In genomic region chr6:105136433-105137350, GRCh38 we compare ENCODE assay signal across 8 cellular contexts. TPM values are rescaled to one million over a fixed set of nuclear protein-coding genes. Genes with fewer than 3 reads are reported as not detected.
DNase-seq lines count a peak whose midpoint lies in the region; ATAC-seq and TF ChIP-seq lines count a peak whose summit lies in the region.

No MANE protein-coding gene starts in this region.

- peak overlapping the region; percentile 76 for H3K9ac ChIP-seq in IMR-90 (ENCODE audit: low read depth, low read length)
- H3K9ac ChIP-seq in endodermal cell (ENCODE audit: extremely low read depth, low read length, poor library complexity, severe bottlenecking), result no peak overlapping the region
- peak overlapping the region; percentile 66 to 81 for H3K9ac ChIP-seq in stomach smooth muscle (ENCODE audit: low read length in 2 of 2)

- peak overlapping the region; percentile 37 for H2BK5ac ChIP-seq in IMR-90 (ENCODE audit: low read depth, low read length, poor library complexity, severe bottlenecking)

- peak overlapping the region; percentile 79 for H2AK9ac ChIP-seq in IMR-90 (replicated peaks; ENCODE audit: low read depth, low read length, poor library complexity)

- peak overlapping the region; percentile 97 for H2AFZ ChIP-seq in IMR-90 (replicated peaks; ENCODE audit: low read length, poor library complexity)

- H3K36me3 ChIP-seq in IMR-90 (ENCODE audit: control insufficient read depth, insufficient read depth, low read length) (no peaks in the 10 kb centered on the region; the same call in 1 of the 2 replicates), WERI-Rb-1 (peaks cover 5% of the 10 kb centered on the region; the same call in 1 of the 2 replicates), endodermal cell (ENCODE audit: control insufficient read depth, insufficient read depth, low read length) (no peaks in the 10 kb centered on the region), stomach smooth muscle (ENCODE audit: control insufficient read depth in 2 of 2, insufficient read depth in 2 of 2, low read length in 2 of 2) (no peaks in the 10 kb centered on the region)

- peak overlapping the region; percentile 73 for H2BK120ac ChIP-seq in IMR-90 (ENCODE audit: low read depth, low read length)

- H2BK15ac ChIP-seq in IMR-90 (ENCODE audit: low read depth, low read length), result no peak overlapping the region

- H2AK5ac ChIP-seq in IMR-90 (ENCODE audit: low read depth, low read length), result no peak overlapping the region

- POLR2A ChIA-PET in IMR-90 (lab: Charles Lee; ENCODE audit: unreplicated experiment), result no interaction called here

- H3K79me1 ChIP-seq in IMR-90 (ENCODE audit: low read depth in 1 of 2, low read length in 2 of 2), result peaks cover 4 to 16% of the 10 kb centered on the region in 2 experiments; a peak in 2 of 4 replicates

- H3K27ac ChIP-seq in IMR-90 (ENCODE audit: insufficient read depth, low read length) (peak overlapping the region; percentile 42), WERI-Rb-1 (peak overlapping the region; percentile 11; the same call in 1 of the 2 replicates), endodermal cell (ENCODE audit: low read depth, low read length) (no peak overlapping the region), stomach smooth muscle (ENCODE audit: low read length) (peak overlapping the region; percentile 58)

- no peak overlapping the region for H3K18ac ChIP-seq in IMR-90 (ENCODE audit: low read depth, low read length)

- peak overlapping the region; percentile 86 for H3K4me3 ChIP-seq in IMR-90 (ENCODE audit: insufficient read depth, low read depth, low read length)
- peak overlapping the region; percentile 89 for H3K4me3 ChIP-seq in WERI-Rb-1 (ENCODE audit: low read depth, low read length)
- H3K4me3 ChIP-seq in endodermal cell (ENCODE audit: low read length), result peak overlapping the region; percentile 85
- H3K4me3 ChIP-seq in stomach smooth muscle (ENCODE audit: low read length in 2 of 2), result peak overlapping the region; percentile 75 to 81

- dilution Hi-C loops in IMR-90 (cut with HindIII; ENCODE audit: low sequenced_read_pairs, unreplicated experiment), result no loop called here

- H3K4me2 ChIP-seq in IMR-90 (ENCODE audit: low read depth, low read length), result peak overlapping the region; percentile 81

- DNase-seq in GM04503 (ENCODE audit: low read depth), result peak; percentile 11
- peak; percentile 59 for DNase-seq in IMR-90
- peak; percentile 55 for DNase-seq in WERI-Rb-1
- peak; percentile 86 for DNase-seq in endodermal cell
- peak; percentile 76 for DNase-seq in medulla oblongata (ENCODE audit: extremely low spot score)
- no peak for DNase-seq in activated effector memory CD4-positive, alpha-beta T cell treated with anti-CD3 and anti-CD28 coated beads, Interleukin-2, amount 50 U/mL, for 16 hours

- CTCF ChIA-PET in IMR-90 (lab: Yijun Ruan, JAX), result interaction anchor here (1.0 to 1.4 kb wide), 5 partner anchors 9 to 265 kb away, joined by 3 to 4 read pairs (median 3); no protein-coding TSS in a partner anchor

- peaks cover 50% of the 10 kb centered on the region for H3K27me3 Mint-ChIP-seq in endodermal cell (ENCODE audit: insufficient read depth)

- intact Hi-C loops in IMR-90 (cut with micrococcal nuclease), result loop anchor here (1.0 to 2.0 kb wide), 3 partner anchors 33 to 266 kb away; partner anchors contain the start of gene PREP

- H3K9me3 ChIP-seq in IMR-90 (ENCODE audit: control insufficient read depth, insufficient read depth, low read length) (no peaks in the 10 kb centered on the region), WERI-Rb-1 (ENCODE audit: severe bottlenecking) (no peaks in the 10 kb centered on the region), endodermal cell (ENCODE audit: control insufficient read depth, low read length) (no peaks in the 10 kb centered on the region), stomach smooth muscle (ENCODE audit: control insufficient read depth in 2 of 2, low read length in 2 of 2) (no peaks in the 10 kb centered on the region)

- WGBS in IMR-90 (ENCODE audit: extremely low coverage in 2 of 2, insufficient read length in 1 of 2), 2 experiments, result 0% methylated on average over 53 of the region's 122 CpGs; no CpG with 5 or more reads in 1 of the 2 experiments
- 0 to 1% methylated on average over 38 to 122 of the region's 122 CpGs for WGBS in endodermal cell (ENCODE audit: insufficient coverage in 1 of 2, insufficient read length in 1 of 2), 2 experiments

- H2BK20ac ChIP-seq in IMR-90 (ENCODE audit: low read depth, low read length), result no peak overlapping the region

- H3K23ac ChIP-seq in IMR-90 (ENCODE audit: low read depth, low read length), result peak overlapping the region; percentile 97

- H4K8ac ChIP-seq in IMR-90 (ENCODE audit: low read depth in 2 of 2, low read length in 2 of 2), result peak overlapping the region; percentile 63 to 71; a peak in 3 of 4 replicates

- H3K4me3 Mint-ChIP-seq in endodermal cell, result peak overlapping the region; percentile 65

- H3K4me1 ChIP-seq in IMR-90 (ENCODE audit: control insufficient read depth, insufficient read depth, low read length), result no peaks in the 10 kb centered on the region
- H3K4me1 ChIP-seq in endodermal cell (ENCODE audit: control insufficient read depth, insufficient read depth, low read length), result no peaks in the 10 kb centered on the region
- H3K4me1 ChIP-seq in stomach smooth muscle (ENCODE audit: control insufficient read depth, insufficient read depth, low read length), result peaks cover 7% of the 10 kb centered on the region

- no TSS peak for BruUV-seq in IMR-90 (replicated peaks; lab: Mats Ljungman, UMichigan)

- ATAC-seq in GM21526 (IDR thresholded peaks at IDR 0.05; ENCODE audit: low FRiP score, unreplicated experiment) (peak; percentile 68), IMR-90 (ENCODE audit: low read depth) (peak; percentile 80)

- H3K14ac ChIP-seq in IMR-90 (replicated peaks; ENCODE audit: low read depth, low read length), result peak overlapping the region; percentile 94

- H4K5ac ChIP-seq in IMR-90 (ENCODE audit: low read depth, low read length), result no peak overlapping the region

- peaks cover 2% of the 10 kb centered on the region for H3K4me1 Mint-ChIP-seq in endodermal cell

- in situ Hi-C loops in IMR-90 (cut with MboI; ENCODE audit: low sequenced_read_pairs), result no loop called here

- no peaks in the 10 kb centered on the region for H3K9me3 Mint-ChIP-seq in endodermal cell

- H3K27ac Mint-ChIP-seq in endodermal cell, result no peak overlapping the region

- peaks cover 3% of the 10 kb centered on the region; the same call in 1 of the 2 replicates for H3K9me1 ChIP-seq in IMR-90 (ENCODE audit: insufficient read depth, low read length)

- peak overlapping the region; percentile 76 for H3K4ac ChIP-seq in IMR-90 (ENCODE audit: low read depth, low read length)

- H4K91ac ChIP-seq in IMR-90 (ENCODE audit: insufficient read depth, low read depth, low read length), result peak overlapping the region; percentile 1; the same call in 1 of the 2 replicates

- H4K20me1 ChIP-seq in IMR-90 (ENCODE audit: insufficient read depth, low read length), result peaks cover 4% of the 10 kb centered on the region; the same call in 1 of the 2 replicates

- peak; percentile 29; the same call in 1 of the 2 replicates for TF ChIP-seq CTCF in IMR-90 (conservative IDR thresholded peaks at IDR 0.05; ENCODE audit: low read depth, low read length)
- TF ChIP-seq CTCF in WERI-Rb-1 (IDR thresholded peaks at IDR 0.05; ENCODE audit: low read depth, low read length), result 0 out of 2 replicates have a peak, but pooled peaks have one; percentile 16
- TF ChIP-seq CTCF in endodermal cell (conservative IDR thresholded peaks at IDR 0.05), result peak; percentile 47

- peak overlapping the region; percentile 83; the same call in 1 of the 2 replicates for H3K56ac ChIP-seq in IMR-90 (ENCODE audit: extremely low read depth, insufficient read depth, low read length)

- no peaks in the 10 kb centered on the region for H3K36me3 Mint-ChIP-seq in endodermal cell (ENCODE audit: low read depth)

- H3K27me3 ChIP-seq in IMR-90 (ENCODE audit: control insufficient read depth, insufficient read depth, low read length) (no peaks in the 10 kb centered on the region), WERI-Rb-1 (ENCODE audit: insufficient read depth, low read depth, severe bottlenecking) (no peaks in the 10 kb centered on the region), endodermal cell (ENCODE audit: control insufficient read depth, insufficient read depth, low read length, poor library complexity, severe bottlenecking) (peaks cover 54% of the 10 kb centered on the region), stomach smooth muscle (ENCODE audit: control insufficient read depth in 1 of 2, insufficient read depth in 2 of 2, low read length in 2 of 2) (no peaks in the 10 kb centered on the region)

- no peak for TF ChIP-seq POLR2A in IMR-90 (IDR thresholded peaks at IDR 0.05; ENCODE audit: low read depth, low read length)

- TF ChIP-seq RAD21 in IMR-90 (IDR thresholded peaks at IDR 0.05; ENCODE audit: low read length), result no peak; the same call in none of the 2 replicates

TF ChIP-seq in IMR-90, 13 proteins besides CTCF, POLR2A, EP300 and RAD21:
- TF ChIP-seq MAZ (IDR thresholded peaks at IDR 0.05; ENCODE audit: borderline replicate concordance, low read depth, low read length), result no peak
- TF ChIP-seq FOS (IDR thresholded peaks at IDR 0.05; ENCODE audit: low read depth, low read length), result no peak
- no peak for TF ChIP-seq ELK1 (IDR thresholded peaks at IDR 0.05; ENCODE audit: borderline replicate concordance, low read depth, low read length)
- no peak for TF ChIP-seq CEBPB (IDR thresholded peaks at IDR 0.05; ENCODE audit: low read depth, low read length)
- peak; percentile 11; the same call in 1 of the 2 replicates for TF ChIP-seq MXI1 (IDR thresholded peaks at IDR 0.05; ENCODE audit: borderline replicate concordance, low read depth, low read length)
- TF ChIP-seq RFX5 (IDR thresholded peaks at IDR 0.05; ENCODE audit: low read depth, low read length), result no peak
- TF ChIP-seq BHLHE40 (IDR thresholded peaks at IDR 0.05; ENCODE audit: low read depth, low read length), result no peak
- TF ChIP-seq SMC3 (IDR thresholded peaks at IDR 0.05; ENCODE audit: low read depth, low read length), result 0 out of 2 replicates have a peak, but pooled peaks have one; percentile 12
- TF ChIP-seq RCOR1 (IDR thresholded peaks at IDR 0.05; ENCODE audit: insufficient replicate concordance, low read length), result no peak
TF ChIP-seq in IMR-90: peak in this region for 2.

RNA-seq across cellular contexts. Expression of gene POPDC3, which starts 43.1 kb away (rescaled TPM):
- 25.8 and 29.4 TPM in 2 replicates for total RNA-seq in IMR-90 (2012; rRNA removed)
- polyA plus RNA-seq in IMR-90 (2012; rRNA removed), result 19.7 and 22.7 TPM in 2 replicates
- polyA plus RNA-seq in IMR-90 (2012; cell fraction: cytosol; rRNA removed), result 3.7 and 8.9 TPM in 2 replicates
- 1.9 and 20.4 TPM in 2 replicates for polyA plus RNA-seq in IMR-90 (2012; cell fraction: nucleus; rRNA removed; ENCODE audit: low replicate concordance)
- total RNA-seq in endodermal cell, result 1 to 10 TPM; 6.4 to 8.0 TPM
- 1.5 TPM for polyA plus RNA-seq in endodermal cell (2013, experiment 1 of 2)
- 1.8 TPM for polyA plus RNA-seq in endodermal cell (2013, experiment 2 of 2)
